Comparison of ENCODE assay signal across 15 cellular contexts in the genomic region with DNA sequence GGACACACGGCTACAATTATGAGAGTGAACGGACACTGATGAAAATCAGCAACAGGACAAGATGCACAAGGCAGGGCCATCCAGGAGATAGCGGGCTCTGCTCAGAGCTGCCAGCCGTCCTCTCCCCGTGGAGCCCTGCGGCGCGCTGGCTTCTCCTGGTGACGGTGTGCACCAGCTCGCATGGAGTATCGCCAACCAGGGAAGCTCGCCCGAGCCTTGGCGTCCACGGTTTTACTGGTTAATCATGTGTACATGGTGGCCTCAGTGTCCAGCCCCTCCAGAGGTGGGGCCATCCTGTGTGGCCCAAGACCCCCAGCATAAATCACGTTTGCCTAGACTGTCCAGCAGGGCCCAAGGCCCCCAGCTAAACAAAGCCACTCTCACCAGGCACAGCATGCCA. TPM values are rescaled to one million over a fixed set of nuclear protein-coding genes. Genes with fewer than 3 reads are reported as not detected.
DNase-seq lines count a peak whose midpoint lies in the region; ATAC-seq and TF ChIP-seq lines count a peak whose summit lies in the region.
"Had no signal": no experiment of that assay in that cellular context is flagged by ENCODE, and none has a peak within 500 bp of the region (broad histone marks: within the 10 kb centered on the region; RNA-seq: fewer than 3 reads in every experiment).

No MANE protein-coding gene starts in this region.

- H3K4me3 ChIP-seq in left ventricle myocardium inferior, result no peak overlapping the region
- H3K4me3 ChIP-seq: SK-N-MC had no signal

- H3K9me3 Mint-ChIP-seq in chondrocyte (ENCODE audit: low read depth), result no peaks in the 10 kb centered on the region

- no peaks in the 10 kb centered on the region for H3K9me3 ChIP-seq in left ventricle myocardium inferior (replicated peaks)
- H3K9me3 ChIP-seq: BE2C had no signal

- DNase-seq in Right ventricle myocardium superior (peak; percentile 41), left ventricle myocardium inferior (no peak), chondrocyte (ENCODE audit: low spot score) (peak; percentile 87), posterior vena cava (ENCODE audit: low spot score) (peak; percentile 80), activated gamma-delta T cell treated with Interleukin-2 at 50 U/mL for 16 hours (no peak)
- DNase-seq: BE2C; CD4-positive, alpha-beta memory T cell; HCEC 1CT; NCI-H1417; NCI-H2081; NCI-H226 had no signal

- peaks cover under 1% of the 10 kb centered on the region for H3K27me3 Mint-ChIP-seq in chondrocyte (ENCODE audit: low read depth)

- no peak overlapping the region for H3K27ac ChIP-seq in left ventricle myocardium inferior (replicated peaks)
- H3K27ac ChIP-seq: RWPE1, SK-N-MC had no signal

- intact Hi-C loops in Right ventricle myocardium superior (cut with DNase I), result no loop called here
- intact Hi-C loops in left ventricle myocardium inferior (cut with micrococcal nuclease), result no loop called here
- intact Hi-C loops in posterior vena cava (cut with DNase I), result no loop called here

- no peaks in the 10 kb centered on the region for H3K4me1 Mint-ChIP-seq in chondrocyte (ENCODE audit: low read depth)
- H3K4me1 Mint-ChIP-seq: CD4-positive, alpha-beta memory T cell had no signal

- no peak for TF ChIP-seq CTCF in left ventricle myocardium inferior (IDR thresholded peaks at IDR 0.05; ENCODE audit: borderline replicate concordance)
- no peak for TF ChIP-seq CTCF in chondrocyte (IDR thresholded peaks at IDR 0.05)

- H3K27me3 ChIP-seq in left ventricle myocardium inferior (ENCODE audit: low read depth), result no peaks in the 10 kb centered on the region
- H3K27me3 ChIP-seq: BE2C had no signal

- H3K36me3 ChIP-seq in left ventricle myocardium inferior, result no peaks in the 10 kb centered on the region

- no peak overlapping the region for H3K4me3 Mint-ChIP-seq in chondrocyte (ENCODE audit: unreplicated experiment)
- H3K4me3 Mint-ChIP-seq: CD4-positive, alpha-beta memory T cell had no signal

- no peaks in the 10 kb centered on the region for H3K36me3 Mint-ChIP-seq in chondrocyte (ENCODE audit: low read depth)

- no peak overlapping the region for H3K27ac Mint-ChIP-seq in chondrocyte (ENCODE audit: unreplicated experiment)
- H3K27ac Mint-ChIP-seq: CD4-positive, alpha-beta memory T cell had no signal

- ATAC-seq in Right ventricle myocardium superior (ENCODE audit: poor library complexity) (no peak), HG03159 (IDR thresholded peaks at IDR 0.05; ENCODE audit: unreplicated experiment) (no peak), GM19395 (IDR thresholded peaks at IDR 0.05; ENCODE audit: unreplicated experiment) (no peak)

- peaks cover 9% of the 10 kb centered on the region for H3K4me1 ChIP-seq in left ventricle myocardium inferior
- H3K4me1 ChIP-seq: BE2C had no signal

RNA-seq across cellular contexts. Expression of a gene that starts 31.2 kb away (rescaled TPM):
- total RNA-seq in Right ventricle myocardium superior (384 TPM), left ventricle myocardium inferior (402 TPM), chondrocyte (718 to 842 TPM (median 735 TPM) in 3 replicates), posterior vena cava (100 to 1,000 TPM; 421 to 510 TPM)

Comparison
In these comparisons a context has a peak if more than half of its experiments do, and no peak if none do; other contexts are left out.
1. DNase-seq: peak in Right ventricle myocardium superior (single experiment), chondrocyte (single experiment) and posterior vena cava (single experiment); none in left ventricle myocardium inferior (single experiment) and activated gamma-delta T cell treated with Interleukin-2 at 50 U/mL for 16 hours (single experiment).